In the genomic region with DNA sequence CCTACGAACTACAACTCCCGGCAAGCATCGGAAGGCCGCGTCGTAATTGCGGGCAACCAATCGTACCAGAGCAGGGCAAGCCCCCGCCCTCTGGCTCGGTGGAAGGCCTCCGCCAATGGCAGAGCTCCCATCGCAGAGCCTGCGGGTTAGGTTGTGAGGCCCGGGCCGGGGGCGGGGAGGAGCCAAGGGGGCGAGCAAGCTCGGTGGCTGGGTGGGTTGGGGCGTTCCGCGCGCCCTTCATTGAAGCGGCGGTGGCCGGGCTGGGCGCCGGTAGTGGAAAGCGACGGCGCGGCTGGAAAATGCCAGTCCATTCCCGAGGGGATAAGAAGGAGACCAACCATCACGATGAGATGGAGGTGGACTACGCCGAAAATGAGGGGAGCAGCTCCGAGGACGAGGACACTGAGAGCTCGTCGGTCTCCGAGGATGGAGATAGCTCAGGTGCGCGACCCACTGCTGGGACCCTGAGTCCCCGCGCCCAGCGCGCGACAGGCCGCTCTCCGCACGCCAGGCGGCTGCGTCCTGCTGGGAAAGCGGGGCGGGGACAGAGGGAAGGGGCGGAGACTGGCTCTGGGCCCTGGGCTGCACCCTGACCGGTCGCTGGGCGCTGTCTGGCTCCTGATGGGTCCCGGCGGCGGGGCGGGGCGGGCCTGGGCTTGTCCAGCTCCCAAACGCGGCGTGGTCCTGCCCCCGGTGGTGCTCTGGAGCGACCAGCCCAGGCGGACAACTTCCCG, we compare ENCODE assay signal across 1 cellular context.
TF ChIP-seq lines count a peak whose summit lies in the region.

A gene with protein sequence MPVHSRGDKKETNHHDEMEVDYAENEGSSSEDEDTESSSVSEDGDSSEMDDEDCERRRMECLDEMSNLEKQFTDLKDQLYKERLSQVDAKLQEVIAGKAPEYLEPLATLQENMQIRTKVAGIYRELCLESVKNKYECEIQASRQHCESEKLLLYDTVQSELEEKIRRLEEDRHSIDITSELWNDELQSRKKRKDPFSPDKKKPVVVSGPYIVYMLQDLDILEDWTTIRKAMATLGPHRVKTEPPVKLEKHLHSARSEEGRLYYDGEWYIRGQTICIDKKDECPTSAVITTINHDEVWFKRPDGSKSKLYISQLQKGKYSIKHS (plus strand): TSS at position 121 of the 734 bp plus-strand sequence. CDS start 179 bp downstream, at position 300.

TF ChIP-seq in GM12878, 131 proteins besides CTCF, POLR2A, EP300 and RAD21 (continued from another document and continues in another):
- TF ChIP-seq, protein P1, sequence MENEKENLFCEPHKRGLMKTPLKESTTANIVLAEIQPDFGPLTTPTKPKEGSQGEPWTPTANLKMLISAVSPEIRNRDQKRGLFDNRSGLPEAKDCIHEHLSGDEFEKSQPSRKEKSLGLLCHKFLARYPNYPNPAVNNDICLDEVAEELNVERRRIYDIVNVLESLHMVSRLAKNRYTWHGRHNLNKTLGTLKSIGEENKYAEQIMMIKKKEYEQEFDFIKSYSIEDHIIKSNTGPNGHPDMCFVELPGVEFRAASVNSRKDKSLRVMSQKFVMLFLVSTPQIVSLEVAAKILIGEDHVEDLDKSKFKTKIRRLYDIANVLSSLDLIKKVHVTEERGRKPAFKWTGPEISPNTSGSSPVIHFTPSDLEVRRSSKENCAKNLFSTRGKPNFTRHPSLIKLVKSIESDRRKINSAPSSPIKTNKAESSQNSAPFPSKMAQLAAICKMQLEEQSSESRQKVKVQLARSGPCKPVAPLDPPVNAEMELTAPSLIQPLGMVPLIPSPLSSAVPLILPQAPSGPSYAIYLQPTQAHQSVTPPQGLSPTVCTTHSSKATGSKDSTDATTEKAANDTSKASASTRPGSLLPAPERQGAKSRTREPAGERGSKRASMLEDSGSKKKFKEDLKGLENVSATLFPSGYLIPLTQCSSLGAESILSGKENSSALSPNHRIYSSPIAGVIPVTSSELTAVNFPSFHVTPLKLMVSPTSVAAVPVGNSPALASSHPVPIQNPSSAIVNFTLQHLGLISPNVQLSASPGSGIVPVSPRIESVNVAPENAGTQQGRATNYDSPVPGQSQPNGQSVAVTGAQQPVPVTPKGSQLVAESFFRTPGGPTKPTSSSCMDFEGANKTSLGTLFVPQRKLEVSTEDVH (IDR thresholded peaks at IDR 0.05; ENCODE audit: low read depth, partially characterized antibody): no peak
- TF ChIP-seq SRF (IDR thresholded peaks at IDR 0.05; ENCODE audit: low read depth in 2 of 2, low read length in 2 of 2): no peak
- TF ChIP-seq SMAD1 (IDR thresholded peaks at IDR 0.05; ENCODE audit: low read depth, partially characterized antibody): no peak
- TF ChIP-seq SPI1 (IDR thresholded peaks at IDR 0.05; ENCODE audit: borderline replicate concordance, insufficient read depth, low read depth, low read length): no peak
- no peak for TF ChIP-seq YBX1 (IDR thresholded peaks at IDR 0.05)
- TF ChIP-seq RELB (IDR thresholded peaks at IDR 0.05; ENCODE audit: low read depth): peak; percentile 40; the same call in 1 of the 2 replicates
- no peak for TF ChIP-seq BCL11A (IDR thresholded peaks at IDR 0.05; ENCODE audit: low read depth, low read length)
- TF ChIP-seq CBX5 (IDR thresholded peaks at IDR 0.05; ENCODE audit: low read depth): no peak
- peak; percentile 56 for TF ChIP-seq EED (IDR thresholded peaks at IDR 0.05; ENCODE audit: low read depth)
- 0 out of 2 replicates have a peak, but pooled peaks have one; percentile 20 for TF ChIP-seq ATF7 (IDR thresholded peaks at IDR 0.05; ENCODE audit: low read depth)
- no peak for TF ChIP-seq KLF5 (IDR thresholded peaks at IDR 0.05; ENCODE audit: partially characterized antibody)
- peak; percentile 18; the same call in 1 of the 2 replicates for TF ChIP-seq RB1 (IDR thresholded peaks at IDR 0.05; ENCODE audit: borderline replicate concordance)
- TF ChIP-seq CEBPB (IDR thresholded peaks at IDR 0.05; ENCODE audit: borderline replicate concordance in 1 of 2, low read depth in 2 of 2, low read length in 2 of 2): no peak
- TF ChIP-seq NR2C2 (IDR thresholded peaks at IDR 0.05; ENCODE audit: borderline replicate concordance, control insufficient read depth, insufficient read length, low read depth): no peak
- TF ChIP-seq SUZ12 (IDR thresholded peaks at IDR 0.05; ENCODE audit: unreplicated experiment): no peak
- TF ChIP-seq ZZZ3 (IDR thresholded peaks at IDR 0.05; ENCODE audit: control insufficient read depth, insufficient read length, low read depth): no peak
- no peak for TF ChIP-seq HDAC6 (IDR thresholded peaks at IDR 0.05; ENCODE audit: unreplicated experiment)
- TF ChIP-seq SIN3A (IDR thresholded peaks at IDR 0.05; ENCODE audit: low read depth, low read length): no peak
- no peak for TF ChIP-seq ZNF274 (IDR thresholded peaks at IDR 0.05; ENCODE audit: insufficient read depth, insufficient read length)
- no peak for TF ChIP-seq TCF12 (IDR thresholded peaks at IDR 0.05; ENCODE audit: low read depth, low read length)
- peak; percentile 89 for TF ChIP-seq POLR2AphosphoS5 (IDR thresholded peaks at IDR 0.05; ENCODE audit: low read length)
- no peak for TF ChIP-seq BMI1 (IDR thresholded peaks at IDR 0.05; ENCODE audit: borderline replicate concordance)
- TF ChIP-seq, protein P2, sequence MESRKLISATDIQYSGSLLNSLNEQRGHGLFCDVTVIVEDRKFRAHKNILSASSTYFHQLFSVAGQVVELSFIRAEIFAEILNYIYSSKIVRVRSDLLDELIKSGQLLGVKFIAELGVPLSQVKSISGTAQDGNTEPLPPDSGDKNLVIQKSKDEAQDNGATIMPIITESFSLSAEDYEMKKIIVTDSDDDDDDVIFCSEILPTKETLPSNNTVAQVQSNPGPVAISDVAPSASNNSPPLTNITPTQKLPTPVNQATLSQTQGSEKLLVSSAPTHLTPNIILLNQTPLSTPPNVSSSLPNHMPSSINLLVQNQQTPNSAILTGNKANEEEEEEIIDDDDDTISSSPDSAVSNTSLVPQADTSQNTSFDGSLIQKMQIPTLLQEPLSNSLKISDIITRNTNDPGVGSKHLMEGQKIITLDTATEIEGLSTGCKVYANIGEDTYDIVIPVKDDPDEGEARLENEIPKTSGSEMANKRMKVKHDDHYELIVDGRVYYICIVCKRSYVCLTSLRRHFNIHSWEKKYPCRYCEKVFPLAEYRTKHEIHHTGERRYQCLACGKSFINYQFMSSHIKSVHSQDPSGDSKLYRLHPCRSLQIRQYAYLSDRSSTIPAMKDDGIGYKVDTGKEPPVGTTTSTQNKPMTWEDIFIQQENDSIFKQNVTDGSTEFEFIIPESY (IDR thresholded peaks at IDR 0.05): no peak
- no peak for TF ChIP-seq SREBF2 (IDR thresholded peaks at IDR 0.05; ENCODE audit: low read length)
- TF ChIP-seq BRCA1 (IDR thresholded peaks at IDR 0.05; ENCODE audit: low read depth, low read length): no peak
- no peak for TF ChIP-seq MTA3 (IDR thresholded peaks at IDR 0.05; ENCODE audit: borderline replicate concordance, low read length)
- TF ChIP-seq HDGF (IDR thresholded peaks at IDR 0.05): peak; percentile 93
- TF ChIP-seq ZBTB11 (CRISPR knock-in tag; IDR thresholded peaks at IDR 0.05): no peak
- TF ChIP-seq NR2F1 (conservative IDR thresholded peaks at IDR 0.05): 0 out of 2 replicates have a peak, but pooled peaks have one; percentile 20
- no peak for TF ChIP-seq WRNIP1 (IDR thresholded peaks at IDR 0.05; ENCODE audit: borderline replicate concordance, low read depth, low read length)
- no peak for TF ChIP-seq ZBTB40 (IDR thresholded peaks at IDR 0.05; ENCODE audit: borderline replicate concordance)
- TF ChIP-seq ETV6 (conservative IDR thresholded peaks at IDR 0.05 in 1 of 2, IDR thresholded peaks at IDR 0.05 in 1 of 2; ENCODE audit: borderline replicate concordance in 1 of 2, low read depth in 1 of 2): no peak
- TF ChIP-seq BCL3 (IDR thresholded peaks at IDR 0.05; ENCODE audit: borderline replicate concordance, insufficient read depth, low read depth, low read length, poor library complexity, severe bottlenecking): no peak
- TF ChIP-seq CEBPZ (IDR thresholded peaks at IDR 0.05; ENCODE audit: low read depth, low read length): no peak
